Comparison of ENCODE assay signal across 22 cellular contexts in the genomic region with DNA sequence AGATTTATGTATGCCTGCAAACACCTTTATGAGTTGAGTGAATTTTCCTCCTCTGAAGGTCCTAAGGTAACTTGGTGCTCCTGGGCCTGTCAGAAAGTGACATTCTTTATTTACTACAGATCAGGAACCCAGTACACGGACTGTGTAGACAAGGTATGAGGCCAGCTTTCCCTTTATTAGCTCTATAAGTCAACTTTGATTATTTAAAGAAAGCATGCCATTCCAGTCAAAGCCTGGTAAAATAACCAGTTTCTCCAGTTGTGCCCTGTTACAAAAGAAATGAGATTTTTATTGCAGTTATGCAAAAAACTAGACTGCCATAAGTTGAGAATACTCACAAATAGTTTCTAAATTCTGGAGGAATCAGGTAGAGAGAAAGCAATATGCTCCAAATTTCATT.
"Had no signal": no experiment of that assay in that cellular context is flagged by ENCODE, and none has a peak within 500 bp of the region (broad histone marks: within the 10 kb centered on the region; RNA-seq: fewer than 3 reads in every experiment).

No MANE protein-coding gene starts in this region.

- H3K9me3 ChIP-seq: colonic mucosa, esophagus muscularis mucosa, gastroesophageal sphincter, left lung, lower lobe of right lung, mucosa of descending colon had no signal

- DNase-seq: colonic mucosa; cortex of kidney; effector CD8-positive, alpha-beta T cell; effector memory CD8-positive, alpha-beta T cell; foreskin keratinocyte; heart left ventricle; hypothalamus; immature natural killer cell; islet precursor cell; kidney; kidney glomerular epithelial cell; left lung; left ventricle myocardium superior; lower lobe of right lung; mesenchymal stem cell; mucosa of descending colon; naive B cell had no signal

- H3K27ac Mint-ChIP-seq: dendritic cell treated with granulocyte-macrophage colony-stimulating factor and Interleukin-4, amounts not matched to agents 40 ng/mL and 50 ng/mL, for 4 days; effector memory CD8-positive, alpha-beta T cell; immature natural killer cell; mesothelial cell of epicardium; naive B cell had no signal

- H3K4me1 Mint-ChIP-seq: immature natural killer cell, naive B cell had no signal

- H3K4me3 Mint-ChIP-seq: dendritic cell treated with granulocyte-macrophage colony-stimulating factor and Interleukin-4, amounts not matched to agents 40 ng/mL and 50 ng/mL, for 4 days; effector memory CD8-positive, alpha-beta T cell; immature natural killer cell; mesothelial cell of epicardium; naive B cell had no signal

- H3K4me1 ChIP-seq: colonic mucosa, esophagus muscularis mucosa, foreskin keratinocyte, gastroesophageal sphincter, heart left ventricle, left lung, lower lobe of right lung had no signal

- H3K36me3 Mint-ChIP-seq: immature natural killer cell, naive B cell had no signal

- H3K27ac ChIP-seq: colonic mucosa, esophagus muscularis mucosa, foreskin keratinocyte, gastroesophageal sphincter, heart left ventricle, hepatocyte, left lung, lower lobe of right lung had no signal

- ATAC-seq: effector memory CD8-positive, alpha-beta T cell; foreskin keratinocyte; gastroesophageal sphincter; heart left ventricle; left lung; left ventricle myocardium superior; lower lobe of right lung; mucosa of descending colon had no signal

- H3K4me3 ChIP-seq: colonic mucosa, esophagus muscularis mucosa, gastroesophageal sphincter, heart left ventricle, hepatocyte, left lung, lower lobe of right lung, mucosa of descending colon had no signal

- H3K9me3 Mint-ChIP-seq: dendritic cell treated with granulocyte-macrophage colony-stimulating factor and Interleukin-4, amounts not matched to agents 40 ng/mL and 50 ng/mL, for 4 days; effector memory CD8-positive, alpha-beta T cell had no signal

- H3K36me3 ChIP-seq: colonic mucosa, esophagus muscularis mucosa, gastroesophageal sphincter, heart left ventricle, left lung, lower lobe of right lung had no signal

- H3K27me3 ChIP-seq: colonic mucosa, esophagus muscularis mucosa, foreskin keratinocyte, gastroesophageal sphincter, hepatocyte, left lung had no signal
